In the genomic region with DNA sequence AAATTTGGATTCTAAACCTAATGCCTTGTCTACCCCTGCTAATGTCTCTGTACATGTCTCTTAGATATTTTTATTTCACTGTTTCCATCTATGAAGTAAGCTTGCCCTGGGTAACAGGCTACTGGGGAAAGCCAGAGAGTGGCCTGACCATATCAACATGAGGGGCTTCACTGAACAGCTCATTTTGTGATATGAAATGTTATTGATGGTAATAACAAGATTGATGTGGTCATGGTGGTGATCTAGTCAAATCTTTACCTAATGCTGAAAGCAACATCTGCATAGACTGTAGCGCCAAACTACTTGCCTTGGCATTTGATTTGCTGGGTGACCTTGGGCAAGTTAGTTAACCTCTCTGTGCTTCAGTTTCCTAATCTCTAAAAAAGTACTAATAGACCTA, we compare ENCODE assay signal across 17 cellular contexts. TPM values are rescaled to one million over a fixed set of nuclear protein-coding genes. Genes with fewer than 3 reads are reported as not detected.
A peak's percentile ranks its signal among the peaks of the same experiment; 100 is the strongest.
DNase-seq lines count a peak whose midpoint lies in the region; ATAC-seq, FAIRE-seq and TF ChIP-seq lines count a peak whose summit lies in the region.
"Had no signal": no experiment of that assay in that cellular context is flagged by ENCODE, and none has a peak within 500 bp of the region (broad histone marks: within the 10 kb centered on the region; RNA-seq: fewer than 3 reads in every experiment).

No MANE protein-coding gene starts in this region.

- H4K20me1 ChIP-seq in GM12878 (ENCODE audit: control insufficient read depth, insufficient read depth): no peaks in the 10 kb centered on the region

- H3K4me2 ChIP-seq in GM12878 (ENCODE audit: control insufficient read depth, insufficient read depth): no peak overlapping the region

- no peak overlapping the region for H3K27ac Mint-ChIP-seq in activated T-cell treated with anti-CD3 and anti-CD28 coated beads, Interleukin-2, amount 50 U/mL, for 72 hours
- H3K27ac Mint-ChIP-seq: CD8-positive, alpha-beta memory T cell had no signal

- peaks cover 0 to 2% of the 10 kb centered on the region in 2 donors for H3K9me3 Mint-ChIP-seq in activated T-cell treated with anti-CD3 and anti-CD28 coated beads, Interleukin-2, amount 50 U/mL, for 72 hours
- H3K9me3 Mint-ChIP-seq: CD8-positive, alpha-beta memory T cell had no signal

- no peak overlapping the region for H3K4me3 Mint-ChIP-seq in activated T-cell treated with anti-CD3 and anti-CD28 coated beads, Interleukin-2, amount 50 U/mL, for 72 hours
- H3K4me3 Mint-ChIP-seq: CD4-positive, CD25-positive, alpha-beta regulatory T cell; CD8-positive, alpha-beta memory T cell had no signal

- CTCF ChIA-PET in GM12878 (lab: Yijun Ruan, JAX): no interaction called here

- H3K9ac ChIP-seq in GM12878 (ENCODE audit: control insufficient read depth, insufficient read depth, low read length): no peak overlapping the region

- ATAC-seq in activated T-cell treated with anti-CD3 and anti-CD28 coated beads, Interleukin-2, amount 50 U/mL, for 72 hours (replicated peaks in 1 of 2): peak; percentile 57 to 68
- ATAC-seq in GM12878 (no peak), left lobe of liver (peak; percentile 15), GM19324 (IDR thresholded peaks at IDR 0.05; ENCODE audit: low FRiP score, unreplicated experiment) (no peak)

- RAD21 ChIA-PET in GM12878 (lab: Charles Lee; ENCODE audit: unreplicated experiment): no interaction called here

- SMC1A ChIA-PET in GM12878 (lab: Charles Lee; ENCODE audit: uncharacterized antibody, unreplicated experiment): no interaction called here

- no peak overlapping the region for H3K27ac ChIP-seq in GM12878 (ENCODE audit: control insufficient read depth, insufficient read depth)

- no TSS peak for BruUV-seq in GM12878 (replicated peaks; lab: Mats Ljungman, UMichigan)

- H3K36me3 Mint-ChIP-seq in activated T-cell treated with anti-CD3 and anti-CD28 coated beads, Interleukin-2, amount 50 U/mL, for 72 hours (ENCODE audit: insufficient read depth in 2 of 2): no peaks in the 10 kb centered on the region
- H3K36me3 Mint-ChIP-seq: CD4-positive, CD25-positive, alpha-beta regulatory T cell had no signal

- H2AFZ ChIP-seq in GM12878 (ENCODE audit: control insufficient read depth, low read depth, low read length): no peak overlapping the region

- H3K27me3 ChIP-seq in GM12878 (replicated peaks in 1 of 2; ENCODE audit: control insufficient read depth in 2 of 2, insufficient read depth in 2 of 2, low read length in 1 of 2): no peaks in the 10 kb centered on the region
- H3K27me3 ChIP-seq: BE2C had no signal

- no peak for TF ChIP-seq EP300 in GM12878 (IDR thresholded peaks at IDR 0.05; ENCODE audit: borderline replicate concordance in 1 of 2, control insufficient read depth in 1 of 2, low read depth in 2 of 2, low read length in 2 of 2)

- H3K9me3 ChIP-seq in GM12878 (replicated peaks; ENCODE audit: control insufficient read depth, insufficient read depth, low read length): no peaks in the 10 kb centered on the region
- H3K9me3 ChIP-seq: BE2C, HAP-1 had no signal

- TF ChIP-seq RAD21 in GM12878 (IDR thresholded peaks at IDR 0.05; ENCODE audit: insufficient read depth, low read depth, low read length): no peak

- no peaks in the 10 kb centered on the region for H3K36me3 ChIP-seq in GM12878 (ENCODE audit: control insufficient read depth in 2 of 2, insufficient read depth in 2 of 2, low read length in 1 of 2)
- H3K36me3 ChIP-seq: BE2C, HAP-1 had no signal

- POLR2A ChIA-PET in GM12878 (lab: Charles Lee): no interaction called here

- intact Hi-C loops in GM12878 (cut with micrococcal nuclease; ENCODE audit: unreplicated experiment): no loop called here

- H3K79me2 ChIP-seq in GM12878 (ENCODE audit: control insufficient read depth, insufficient read depth, low read length): no peaks in the 10 kb centered on the region

- H3K4me3 ChIP-seq in GM12878: no peak overlapping the region
- H3K4me3 ChIP-seq: HAP-1 had no signal

- no peak for TF ChIP-seq CTCF in GM12878 (IDR thresholded peaks at IDR 0.05 in 2 of 3, conservative IDR thresholded peaks at IDR 0.05 in 1 of 3; ENCODE audit: control insufficient read depth in 2 of 3, extremely low read depth in 1 of 3, insufficient read depth in 1 of 3, low read depth in 3 of 3, low read length in 3 of 3)

- peaks cover 22% of the 10 kb centered on the region for H3K4me1 Mint-ChIP-seq in activated T-cell treated with anti-CD3 and anti-CD28 coated beads, Interleukin-2, amount 50 U/mL, for 72 hours (ENCODE audit: low read depth)

- TF ChIP-seq POLR2A in GM12878 (IDR thresholded peaks at IDR 0.05; ENCODE audit: low read depth, low read length): no peak

- H3K4me1 ChIP-seq in GM12878 (ENCODE audit: control insufficient read depth, insufficient read depth, low read length): peaks cover 5% of the 10 kb centered on the region; the same call in 1 of the 2 replicates
- H3K4me1 ChIP-seq: BE2C, HAP-1 had no signal

- 0% methylated on average over 1 of the region's 1 CpG for WGBS in GM12878 (ENCODE audit: insufficient coverage, insufficient replicate concordance, low lambda C conversion rate, missing lambda C conversion rate)

- no peak for FAIRE-seq in GM12878 (lab: Jason Lieb, UNC)
- FAIRE-seq: G401.6, GM12892, GM18507 had no signal

- H3K27me3 Mint-ChIP-seq in activated T-cell treated with anti-CD3 and anti-CD28 coated beads, Interleukin-2, amount 50 U/mL, for 72 hours (ENCODE audit: low read depth): no peaks in the 10 kb centered on the region
- H3K27me3 Mint-ChIP-seq: CD8-positive, alpha-beta memory T cell had no signal

- DNase-seq in activated T-cell treated with anti-CD3 and anti-CD28 coated beads, Interleukin-2, amount 50 U/mL, for 72 hours: peak in 1 of 2 donors; percentile 3
- DNase-seq in activated T-cell treated with anti-CD3 and anti-CD28 coated beads for 4 hours (no peak), GM12878 (ENCODE audit: low read depth, low spot score) (no peak), left lobe of liver (ENCODE audit: low spot score) (no peak), AG08395 (ENCODE audit: low spot score) (no peak), GM19240 (ENCODE audit: insufficient read length, low spot score) (no peak)
- DNase-seq: BE2C; C1 segment of cervical spinal cord; CD4-positive, CD25-positive, alpha-beta regulatory T cell; CD8-positive, alpha-beta memory T cell; COR-L47; DMS 273 treated with DMSO at 0.1 percent for 48 hours had no signal

- in situ Hi-C loops in GM12878 (cut with MboI): no loop called here

TF ChIP-seq in GM12878, 131 proteins besides CTCF, POLR2A, EP300 and RAD21:
- TF ChIP-seq JUNB (IDR thresholded peaks at IDR 0.05) (peak; percentile 32; the same call in 1 of the 2 replicates), GATAD2B (conservative IDR thresholded peaks at IDR 0.05; ENCODE audit: low read depth) (no peak), YBX1 (IDR thresholded peaks at IDR 0.05) (no peak), RUNX3 (IDR thresholded peaks at IDR 0.05; ENCODE audit: low read length) (peak; percentile 42; the same call in 1 of the 2 replicates)
TF ChIP-seq in GM12878: peak in this region for 2.

RNA-seq across cellular contexts. Expression of a gene that starts 9.9 kb away (rescaled TPM):
- 10 to 100 TPM; 27.3 to 30.3 TPM for total RNA-seq in activated T-cell treated with anti-CD3 and anti-CD28 coated beads, Interleukin-2, amount 50 U/mL, for 72 hours
- 17.1 and 17.8 TPM in 2 replicates for total RNA-seq in GM12878 (2013; cell fraction: nucleolus; rRNA removed)
- total RNA-seq in GM12878 (2014; rRNA removed) (14.3 and 15.2 TPM in 2 replicates), GM12878 (2014; rRNA removed; fragmentation: Illumina TruSeq; extraction: Trizol) (13.9 and 14.3 TPM in 2 replicates), GM12878 (2021) (29.4 and 35.9 TPM in 2 replicates), left lobe of liver (10.7 TPM)
- 9.2 TPM for polyA plus RNA-seq in GM12878 (2011; ENCODE audit: low read depth)
- polyA plus RNA-seq in GM12878 (2011; rRNA removed) (8.7 and 10.6 TPM in 2 replicates), GM12878 (2014; fragmentation: Illumina TruSeq; extraction: Trizol) (13.8 and 18.5 TPM in 2 replicates), GM12878 (2014; fragmentation: Nextera tagmentation; extraction: Ambion mirVana) (1 to 10 TPM; 3.1 to 3.2 TPM), GM12878 (2014; rRNA removed) (13.8 and 17.8 TPM in 2 replicates), GM12878 (2016; fragmentation: Nextera tagmentation; extraction: Ambion mirVana) (1 to 10 TPM; 7.9 to 8.9 TPM)
- polyA plus RNA-seq in GM12878 (2011; cell fraction: cytosol; rRNA removed): 7.0 and 9.1 TPM in 2 replicates
- polyA plus RNA-seq in GM12878 (2011; cell fraction: nucleus; rRNA removed): 7.6 and 8.0 TPM in 2 replicates
- polyA plus RNA-seq in GM12878 (2012): 9.8 and 14.0 TPM in 2 replicates
- polyA minus RNA-seq in GM12878 (2011; rRNA and poly(A)+ RNA removed): 19.7 and 22.7 TPM in 2 replicates
- polyA minus RNA-seq in GM12878 (2011; cell fraction: cytosol; rRNA and poly(A)+ RNA removed): 7.1 and 11.2 TPM in 2 replicates
- 8.1 and 15.3 TPM in 2 replicates for polyA minus RNA-seq in GM12878 (2011; cell fraction: nucleus; rRNA and poly(A)+ RNA removed)

Comparison
In these comparisons a context has a peak if more than half of its experiments do, and no peak if none do; other contexts are left out.
1. ATAC-seq: peak in activated T-cell treated with anti-CD3 and anti-CD28 coated beads, Interleukin-2, amount 50 U/mL, for 72 hours (2 of 2) and left lobe of liver (single experiment); none in GM12878 (single experiment) and GM19324 (single experiment).